Comparison of ENCODE assay signal across 8 cellular contexts in the genomic region with DNA sequence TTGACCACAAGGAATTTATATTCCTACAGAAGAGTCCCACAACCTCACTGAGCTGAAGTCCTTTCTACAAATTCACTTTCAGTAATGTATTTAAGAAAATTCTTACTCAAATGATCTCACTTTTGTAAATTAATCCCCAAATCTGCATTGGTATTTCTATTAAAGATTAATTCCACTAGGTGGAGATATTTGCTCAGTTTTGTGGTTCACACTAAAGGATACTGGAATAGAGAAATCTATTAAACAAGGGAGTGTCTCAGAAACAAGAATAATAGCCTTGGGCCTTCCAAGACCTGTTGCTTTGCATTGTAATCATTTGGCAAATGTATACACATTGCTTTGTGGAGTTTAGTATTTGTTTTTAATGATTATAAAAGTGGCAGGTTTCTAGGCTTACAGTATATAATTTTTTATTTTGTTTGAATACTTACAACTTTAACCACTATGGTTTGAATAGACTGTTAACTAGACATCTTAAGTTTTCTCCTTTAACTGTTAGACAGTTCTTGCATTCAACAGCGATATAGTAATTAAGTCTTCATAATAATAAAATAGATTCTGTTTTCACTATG. TPM values are rescaled to one million over a fixed set of nuclear protein-coding genes. Genes with fewer than 3 reads are reported as not detected.
DNase-seq lines count a peak whose midpoint lies in the region; ATAC-seq and TF ChIP-seq lines count a peak whose summit lies in the region.

No MANE protein-coding gene starts in this region.

- DNase-seq in NCI-H526 (lab: John Stamatoyannopoulos, UW) (peak; percentile 1 to 12), NCI-H526 treated with DMSO at 0.1 percent for 48 hours (lab: John Stamatoyannopoulos, UW) (no peak), NCI-H345 (lab: John Stamatoyannopoulos, UW) (peak; percentile 19), endodermal cell (no peak), putamen (ENCODE audit: low spot score) (peak; percentile 4)

- no CpG with 5 or more reads among the region's 1 CpG for WGBS in endodermal cell (ENCODE audit: insufficient coverage in 1 of 2, insufficient read length in 1 of 2), 2 experiments

- H3K36me3 Mint-ChIP-seq in endodermal cell (ENCODE audit: low read depth), result no peaks in the 10 kb centered on the region

- H3K36me3 ChIP-seq in endodermal cell (ENCODE audit: control insufficient read depth, insufficient read depth, low read length), result no peaks in the 10 kb centered on the region

- H3K9ac ChIP-seq in endodermal cell (ENCODE audit: extremely low read depth, low read length, poor library complexity, severe bottlenecking), result no peak overlapping the region

- H3K4me3 ChIP-seq in endodermal cell (ENCODE audit: low read length), result no peak overlapping the region

- no peak overlapping the region for H3K4me3 Mint-ChIP-seq in endodermal cell

- ATAC-seq in HG03135 (IDR thresholded peaks at IDR 0.05; ENCODE audit: unreplicated experiment), result no peak
- ATAC-seq in GM19395 (IDR thresholded peaks at IDR 0.05; ENCODE audit: unreplicated experiment), result no peak
- no peak for ATAC-seq in GM18511 (IDR thresholded peaks at IDR 0.05; ENCODE audit: unreplicated experiment)

- peaks cover 1% of the 10 kb centered on the region for H3K4me1 Mint-ChIP-seq in endodermal cell

- H3K9me3 ChIP-seq in endodermal cell (ENCODE audit: control insufficient read depth, low read length), result no peaks in the 10 kb centered on the region

- peaks cover 38% of the 10 kb centered on the region for H3K27me3 ChIP-seq in endodermal cell (ENCODE audit: control insufficient read depth, insufficient read depth, low read length, poor library complexity, severe bottlenecking)

- no peaks in the 10 kb centered on the region for H3K4me1 ChIP-seq in endodermal cell (ENCODE audit: control insufficient read depth, insufficient read depth, low read length)

- no peak overlapping the region for H3K27ac ChIP-seq in endodermal cell (ENCODE audit: low read depth, low read length)

- peaks cover 34% of the 10 kb centered on the region for H3K27me3 Mint-ChIP-seq in endodermal cell (ENCODE audit: insufficient read depth)

- TF ChIP-seq CTCF in endodermal cell (conservative IDR thresholded peaks at IDR 0.05), result peak; percentile 67

- no peaks in the 10 kb centered on the region for H3K9me3 Mint-ChIP-seq in endodermal cell

- H3K27ac Mint-ChIP-seq in endodermal cell, result no peak overlapping the region

RNA-seq across cellular contexts. Expression of a gene that starts 25.9 kb away (rescaled TPM):
- total RNA-seq in endodermal cell, result not detected
- polyA plus RNA-seq in endodermal cell (2013, experiment 1 of 2), result not detected
- not detected for polyA plus RNA-seq in endodermal cell (2013, experiment 2 of 2)

Comparison
In these comparisons a context has a peak if more than half of its experiments do, and no peak if none do; other contexts are left out.
1. DNase-seq: peak in NCI-H526 (2 of 2), NCI-H345 (single experiment) and putamen (single experiment); none in NCI-H526 treated with DMSO at 0.1 percent for 48 hours (single experiment) and endodermal cell (single experiment).